ENCODE assay signal across 8 cellular contexts in genomic region chr6:107618672-107619071, GRCh38.
DNase-seq lines count a peak whose midpoint lies in the region; ATAC-seq and TF ChIP-seq lines count a peak whose summit lies in the region.

No MANE protein-coding gene starts in this region.

- no peaks in the 10 kb centered on the region for H3K27me3 ChIP-seq in prostate gland (replicated peaks; ENCODE audit: insufficient read depth)

- H3K27ac ChIP-seq in prostate gland = no peak overlapping the region

- 97% methylated on average over 9 of the region's 9 CpGs for WGBS in prostate gland

- no peaks in the 10 kb centered on the region for H3K36me3 ChIP-seq in prostate gland

- no peaks in the 10 kb centered on the region for H3K4me1 ChIP-seq in prostate gland (replicated peaks)

- H3K4me3 Mint-ChIP-seq in T-helper 1 cell treated with Interleukin-12 subunit alpha and Interleukin-12 subunit beta and Interleukin-4 antibody, amounts not matched to agents 30 μg/mL and 1 μg/mL, for 36 hours = peak overlapping the region; percentile 27
- H3K4me3 Mint-ChIP-seq in naive thymus-derived CD8-positive, alpha-beta T cell = peak overlapping the region; percentile 5 to 75 (median 62)

- DNase-seq in naive thymus-derived CD8-positive, alpha-beta T cell = peak in 9 of 10 donors; percentile 2 to 79 (median 61)
- no peak for DNase-seq in NCI-H748 (lab: John Stamatoyannopoulos, UW; ENCODE audit: unreplicated experiment)
- DNase-seq in A172 (ENCODE audit: low spot score) = no peak
- no peak for DNase-seq in NCI-H2029 (lab: John Stamatoyannopoulos, UW)
- no peak for DNase-seq in prostate gland (ENCODE audit: low spot score)

- peak overlapping the region; percentile 11 for H3K27ac Mint-ChIP-seq in T-helper 1 cell treated with Interleukin-12 subunit alpha and Interleukin-12 subunit beta and Interleukin-4 antibody, amounts not matched to agents 30 μg/mL and 1 μg/mL, for 36 hours
- H3K27ac Mint-ChIP-seq in naive thymus-derived CD8-positive, alpha-beta T cell = peak overlapping the region; percentile 70 to 96 (median 87)

- no peaks in the 10 kb centered on the region for H3K9me3 ChIP-seq in prostate gland

- TF ChIP-seq POLR2A in prostate gland (IDR thresholded peaks at IDR 0.05) = no peak

- no peaks in the 10 kb centered on the region for H3K36me3 Mint-ChIP-seq in T-helper 1 cell treated with Interleukin-12 subunit alpha and Interleukin-12 subunit beta and Interleukin-4 antibody, amounts not matched to agents 30 μg/mL and 1 μg/mL, for 36 hours (ENCODE audit: low read depth)
- peaks cover 0 to 3% (median 0%) of the 10 kb centered on the region in 3 donors for H3K36me3 Mint-ChIP-seq in naive thymus-derived CD8-positive, alpha-beta T cell

- peaks cover 15% of the 10 kb centered on the region for H3K4me1 Mint-ChIP-seq in T-helper 1 cell treated with Interleukin-12 subunit alpha and Interleukin-12 subunit beta and Interleukin-4 antibody, amounts not matched to agents 30 μg/mL and 1 μg/mL, for 36 hours (ENCODE audit: low read depth)
- H3K4me1 Mint-ChIP-seq in naive thymus-derived CD8-positive, alpha-beta T cell = peaks cover 33 to 42% (median 39%) of the 10 kb centered on the region in 4 donors

- ATAC-seq in GM18508 (IDR thresholded peaks at IDR 0.05; ENCODE audit: insufficient read depth, unreplicated experiment) (peak; percentile 99), HG02610 (IDR thresholded peaks at IDR 0.05; ENCODE audit: unreplicated experiment) (peak; percentile 97)
- ATAC-seq in naive thymus-derived CD8-positive, alpha-beta T cell = peak; percentile 96 to 97

- no peak for TF ChIP-seq CTCF in prostate gland (IDR thresholded peaks at IDR 0.05)

- H3K9me3 Mint-ChIP-seq in T-helper 1 cell treated with Interleukin-12 subunit alpha and Interleukin-12 subunit beta and Interleukin-4 antibody, amounts not matched to agents 30 μg/mL and 1 μg/mL, for 36 hours = no peaks in the 10 kb centered on the region
- no peaks in the 10 kb centered on the region for H3K9me3 Mint-ChIP-seq in naive thymus-derived CD8-positive, alpha-beta T cell

- no peak overlapping the region for H3K4me3 ChIP-seq in prostate gland

- intact Hi-C loops in prostate gland (cut with DNase I) = no loop called here

- H3K27me3 Mint-ChIP-seq in T-helper 1 cell treated with Interleukin-12 subunit alpha and Interleukin-12 subunit beta and Interleukin-4 antibody, amounts not matched to agents 30 μg/mL and 1 μg/mL, for 36 hours (ENCODE audit: low read depth) = peaks cover 18% of the 10 kb centered on the region
- H3K27me3 Mint-ChIP-seq in naive thymus-derived CD8-positive, alpha-beta T cell = no peaks in the 10 kb centered on the region

- POLR2A ChIA-PET in naive thymus-derived CD8-positive, alpha-beta T cell (lab: Charles Lee) = interaction anchor here (0.9 to 2.9 kb wide), 5 partner anchors 13 to 159 kb away, joined by 3 to 14 read pairs (median 7); partner anchors contain the start of gene PDSS2

Comparison
In these comparisons a context has a peak if more than half of its experiments do, and no peak if none do; other contexts are left out.
1. DNase-seq: peak in naive thymus-derived CD8-positive, alpha-beta T cell (9 of 10); none in NCI-H748 (single experiment), A172 (single experiment), NCI-H2029 (single experiment) and prostate gland (single experiment).
2. Peak in every context shown above with its lines, with median percentiles within 50 percentile points of each other: ATAC-seq.